ENCODE assay signal across 1 cellular context in genomic region chr1:25821112-25821476, GRCh38.
TF ChIP-seq lines count a peak whose summit lies in the region.

No MANE protein-coding gene starts in this region.

TF ChIP-seq in IMR-90, 13 proteins besides CTCF, POLR2A, EP300 and RAD21:
- TF ChIP-seq BHLHE40 (IDR thresholded peaks at IDR 0.05; ENCODE audit: low read depth, low read length) (no peak), RCOR1 (IDR thresholded peaks at IDR 0.05; ENCODE audit: insufficient replicate concordance, low read length) (no peak), NFE2L2 (IDR thresholded peaks at IDR 0.05; ENCODE audit: low read depth, low read length) (no peak), CEBPB (IDR thresholded peaks at IDR 0.05; ENCODE audit: low read depth, low read length) (no peak), FOS (IDR thresholded peaks at IDR 0.05; ENCODE audit: low read depth, low read length) (no peak), CHD1 (IDR thresholded peaks at IDR 0.05; ENCODE audit: low read depth, low read length) (no peak), RFX5 (IDR thresholded peaks at IDR 0.05; ENCODE audit: low read depth, low read length) (no peak)
TF ChIP-seq in IMR-90: peak in this region for 0.
